In the genomic region with DNA sequence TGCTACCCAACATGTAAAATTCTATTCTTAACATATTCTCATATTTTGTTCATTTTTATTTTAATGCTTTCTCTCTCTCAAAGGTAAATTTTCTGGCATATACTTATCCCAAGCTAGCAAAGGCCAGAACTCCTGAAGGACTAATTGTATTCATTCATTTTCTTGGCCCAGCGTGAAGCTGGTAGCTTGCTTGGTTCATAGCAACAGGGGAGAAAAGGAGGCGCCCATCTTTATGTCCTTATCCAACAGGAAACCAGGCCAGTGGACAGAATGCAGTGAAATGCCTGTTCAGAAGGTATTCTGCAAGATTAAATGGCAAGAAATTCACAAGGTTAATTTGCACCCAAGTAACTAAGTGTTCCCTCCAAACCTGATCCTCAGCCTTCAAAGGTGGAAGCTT, we compare ENCODE assay signal across 14 cellular contexts. TPM values are rescaled to one million over a fixed set of nuclear protein-coding genes. Genes with fewer than 3 reads are reported as not detected.
"Had no signal": no experiment of that assay in that cellular context is flagged by ENCODE, and none has a peak within 500 bp of the region (broad histone marks: within the 10 kb centered on the region; RNA-seq: fewer than 3 reads in every experiment).

No MANE protein-coding gene starts in this region.

- H3K36me3 ChIP-seq: lower lobe of right lung, sigmoid colon, suprapubic skin, upper lobe of left lung had no signal

- H3K4me3 ChIP-seq: lower lobe of right lung, sigmoid colon, suprapubic skin, upper lobe of left lung had no signal

- H3K9me3 ChIP-seq: lower lobe of right lung, sigmoid colon, suprapubic skin, upper lobe of left lung had no signal

- H3K27ac ChIP-seq: lower lobe of right lung, suprapubic skin, upper lobe of left lung had no signal

- DNase-seq: activated CD4-positive, alpha-beta T cell treated with anti-CD3 and anti-CD28 coated beads, Interleukin-2, amount 10 ng/mL, durations not matched to agents 24 days and 14 days; activated naive CD4-positive, alpha-beta T cell treated with Interleukin-2 at 50 U/mL for 16 hours; effector memory CD8-positive, alpha-beta T cell; erythroblast; hippocampal formation; lower lobe of right lung; naive B cell; occipital lobe; sigmoid colon; stimulated activated CD4-positive, alpha-beta T cell treated with anti-CD3 and anti-CD28 coated beads, Interleukin-12 subunit alpha, Interleukin-12 subunit beta, amount 100 ng/mL, for 4 hours; stimulated activated naive CD4-positive, alpha-beta T cell treated with Interleukin-2 at 50 U/mL for 16 hours; T-helper 17 cell; upper lobe of left lung had no signal

RNA-seq across cellular contexts. Expression of a gene that starts 5.7 kb away (rescaled TPM):
- total RNA-seq: activated CD4-positive, alpha-beta T cell treated with anti-CD3 and anti-CD28 coated beads, Interleukin-2, amount 10 ng/mL, durations not matched to agents 24 days and 14 days; T-helper 17 cell had no signal
